ENCODE assay signal across 29 cellular contexts in the genomic region with DNA sequence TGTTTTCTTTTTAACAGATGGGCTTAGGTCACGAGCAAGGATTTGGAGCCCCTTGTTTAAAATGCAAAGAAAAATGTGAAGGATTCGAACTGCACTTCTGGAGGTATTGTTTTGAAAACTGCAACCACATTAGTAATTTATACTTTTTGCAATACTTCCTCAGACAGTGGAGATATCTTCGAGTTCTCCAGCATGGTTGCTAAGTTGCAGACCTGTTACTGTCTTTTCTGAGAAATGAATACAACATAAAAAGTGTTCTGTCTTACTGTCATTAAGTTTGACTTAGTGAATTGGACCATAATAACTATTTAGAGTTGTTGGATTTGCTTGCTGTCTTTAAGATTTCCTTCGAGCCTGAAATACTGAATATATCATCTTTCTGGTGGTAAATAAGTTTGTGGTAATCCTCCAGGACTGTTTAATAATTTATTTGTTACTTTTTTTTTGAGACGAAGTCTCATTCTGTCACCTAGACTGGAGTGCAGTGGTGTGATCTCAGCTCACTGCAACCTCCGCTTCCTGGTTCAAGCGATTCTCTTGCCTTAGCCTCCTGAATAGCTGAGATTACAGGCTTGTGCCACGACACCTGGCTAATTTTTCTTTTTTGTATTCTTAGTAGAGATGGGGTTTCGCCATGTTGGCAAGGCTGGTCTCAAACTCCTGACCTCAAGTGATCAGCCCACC. TPM values are rescaled to one million over a fixed set of nuclear protein-coding genes. Genes with fewer than 3 reads are reported as not detected.
DNase-seq lines count a peak whose midpoint lies in the region; ATAC-seq, FAIRE-seq and TF ChIP-seq lines count a peak whose summit lies in the region.
"Had no signal": no experiment of that assay in that cellular context is flagged by ENCODE, and none has a peak within 500 bp of the region (broad histone marks: within the 10 kb centered on the region; RNA-seq: fewer than 3 reads in every experiment).

No MANE protein-coding gene starts in this region.

- H3K9me3 ChIP-seq in endothelial cell of umbilical vein (replicated peaks; ENCODE audit: control insufficient read depth, insufficient read depth, low read length) (no peaks in the 10 kb centered on the region), sigmoid colon (no peaks in the 10 kb centered on the region), mammary epithelial cell (replicated peaks; ENCODE audit: insufficient read depth, low read length) (no peaks in the 10 kb centered on the region)
- H3K9me3 ChIP-seq: A549, HAP-1, MG63, SJSA1 had no signal

- H3K4me3 ChIP-seq in endothelial cell of umbilical vein (replicated peaks in 1 of 3; ENCODE audit: insufficient read depth in 1 of 3, low read depth in 1 of 3, low read length in 3 of 3) (no peak overlapping the region), sigmoid colon (peak overlapping the region in 2 of 4 donors; percentile 37 to 43), mammary epithelial cell (replicated peaks in 1 of 3; ENCODE audit: insufficient read depth in 1 of 3, low read depth in 2 of 3, low read length in 3 of 3) (no peak overlapping the region)
- H3K4me3 ChIP-seq: A549, HAP-1, MG63, SJSA1, skin epidermis had no signal

- peak overlapping the region; percentile 54 for H3K27ac Mint-ChIP-seq in activated CD8-positive, alpha-beta memory T cell treated with anti-CD3 and anti-CD28 coated beads, Interleukin-2, amount 10 ng/mL, durations not matched to agents 7 days and 5 days
- H3K27ac Mint-ChIP-seq: B cell had no signal

- POLR2A ChIA-PET in endothelial cell of umbilical vein (lab: Charles Lee): no interaction called here

- TF ChIP-seq EP300 in sigmoid colon (IDR thresholded peaks at IDR 0.05): no peak

- H3K27me3 Mint-ChIP-seq in activated CD8-positive, alpha-beta memory T cell treated with anti-CD3 and anti-CD28 coated beads, Interleukin-2, amount 10 ng/mL, durations not matched to agents 7 days and 5 days: no peaks in the 10 kb centered on the region
- H3K27me3 Mint-ChIP-seq: B cell, type B pancreatic cell had no signal

- H4K20me1 ChIP-seq in endothelial cell of umbilical vein (replicated peaks; ENCODE audit: control insufficient read depth, extremely low read depth, insufficient read depth, low read length) (peaks cover 6% of the 10 kb centered on the region), mammary epithelial cell (ENCODE audit: insufficient read depth, low read length) (no peaks in the 10 kb centered on the region)

- H3K4me1 ChIP-seq in endothelial cell of umbilical vein (ENCODE audit: control insufficient read depth, extremely low read depth, insufficient read depth, low read length) (peaks cover 11% of the 10 kb centered on the region), sigmoid colon (peaks cover 0 to 96% (median 69%) of the 10 kb centered on the region in 4 donors), mammary epithelial cell (ENCODE audit: insufficient read depth, low read length) (peaks cover 36% of the 10 kb centered on the region)

- H2AFZ ChIP-seq in endothelial cell of umbilical vein (ENCODE audit: low read depth, low read length) (no peak overlapping the region), mammary epithelial cell (ENCODE audit: low read depth, low read length) (no peak overlapping the region)

- BruUV-seq in endothelial cell of umbilical vein (replicated peaks; lab: Mats Ljungman, UMichigan): TSS peak; percentile 3
- BruUV-seq in mammary epithelial cell (replicated peaks; lab: Mats Ljungman, UMichigan): no TSS peak

- H3K4me3 Mint-ChIP-seq in activated CD8-positive, alpha-beta memory T cell treated with anti-CD3 and anti-CD28 coated beads, Interleukin-2, amount 10 ng/mL, durations not matched to agents 7 days and 5 days: no peak overlapping the region
- H3K4me3 Mint-ChIP-seq: B cell, type B pancreatic cell had no signal

- peaks cover 57% of the 10 kb centered on the region for H3K4me1 Mint-ChIP-seq in activated CD8-positive, alpha-beta memory T cell treated with anti-CD3 and anti-CD28 coated beads, Interleukin-2, amount 10 ng/mL, durations not matched to agents 7 days and 5 days

- H3K9ac ChIP-seq in endothelial cell of umbilical vein (replicated peaks; ENCODE audit: extremely low read depth, insufficient read depth, low read length): no peak overlapping the region
- H3K9ac ChIP-seq in mammary epithelial cell (ENCODE audit: insufficient read depth, low read length): no peak overlapping the region

- no peaks in the 10 kb centered on the region for H3K27me3 ChIP-seq in endothelial cell of umbilical vein (ENCODE audit: control insufficient read depth in 2 of 2, insufficient read depth in 2 of 2, low read length in 2 of 2)
- no peaks in the 10 kb centered on the region for H3K27me3 ChIP-seq in sigmoid colon
- H3K27me3 ChIP-seq in mammary epithelial cell (ENCODE audit: insufficient read depth, low read length): no peaks in the 10 kb centered on the region
- H3K27me3 ChIP-seq: MG63, SJSA1 had no signal

- 84 to 90% methylated on average over 9 of the region's 9 CpGs for WGBS in sigmoid colon, 2 donors
- 94% methylated on average over 9 of the region's 9 CpGs for WGBS in mammary epithelial cell (ENCODE audit: low coverage, missing lambda C conversion rate)

- H3K27ac ChIP-seq in endothelial cell of umbilical vein (ENCODE audit: insufficient read depth, low read depth, low read length): no peak overlapping the region
- peak overlapping the region in 3 of 4 donors; percentile 93 to 97 (median 96) for H3K27ac ChIP-seq in sigmoid colon
- no peak overlapping the region for H3K27ac ChIP-seq in mammary epithelial cell (ENCODE audit: insufficient read depth, low read depth, low read length)
- H3K27ac ChIP-seq: A549, SJSA1, skin epidermis had no signal

- no peaks in the 10 kb centered on the region for H3K9me3 Mint-ChIP-seq in activated CD8-positive, alpha-beta memory T cell treated with anti-CD3 and anti-CD28 coated beads, Interleukin-2, amount 10 ng/mL, durations not matched to agents 7 days and 5 days (ENCODE audit: low read depth)
- H3K9me3 Mint-ChIP-seq: type B pancreatic cell had no signal

- dilution Hi-C loops in endothelial cell of umbilical vein (cut with MboI; ENCODE audit: extremely low pct_ligation_motif_present, low sequenced_read_pairs) (no loop called here), mammary epithelial cell (cut with HindIII; ENCODE audit: low sequenced_read_pairs) (no loop called here)

- intact Hi-C loops in endothelial cell of umbilical vein (cut with micrococcal nuclease): loop anchor here (5.0 kb wide), 1 partner anchor 573 kb away; no protein-coding TSS in a partner anchor
- intact Hi-C loops in sigmoid colon (cut with DNase I): loop anchor here (2.0 to 10.0 kb wide), 2 partner anchors 24 to 630 kb away; partner anchors contain the start of genes CAPZA2 and TES
- intact Hi-C loops in mammary epithelial cell (cut with micrococcal nuclease): no loop called here

- peaks cover 13% of the 10 kb centered on the region for H3K36me3 Mint-ChIP-seq in activated CD8-positive, alpha-beta memory T cell treated with anti-CD3 and anti-CD28 coated beads, Interleukin-2, amount 10 ng/mL, durations not matched to agents 7 days and 5 days

- DNase-seq in activated CD8-positive, alpha-beta memory T cell treated with anti-CD3 and anti-CD28 coated beads, Interleukin-2, amount 10 ng/mL, durations not matched to agents 7 days and 5 days: no peak
- DNase-seq in activated CD8-positive, alpha-beta memory T cell treated with anti-CD3 and anti-CD28 coated beads, Interleukin-2, amount 50 U/mL, for 4 hours: no peak
- DNase-seq in GM19239 (ENCODE audit: insufficient read length, low spot score) (no peak), endothelial cell of umbilical vein (ENCODE audit: low read depth, low spot score) (no peak), sigmoid colon (no peak), ureter (ENCODE audit: low spot score) (no peak), mammary epithelial cell (no peak), EL (no peak)
- DNase-seq: central memory CD4-positive, alpha-beta T cell; COR-L47; dermis blood vessel endothelial cell; DMS53; GDM1; hypothalamus; KBM-7; MG63; NCI-H2081; NCI-H345; NCI-H774; occipital lobe had no signal

- no peak for ATAC-seq in activated CD8-positive, alpha-beta memory T cell treated with anti-CD3 and anti-CD28 coated beads, Interleukin-2, amount 10 ng/mL, durations not matched to agents 7 days and 5 days
- ATAC-seq: left lobe of liver had no signal

- TF ChIP-seq CTCF in endothelial cell of umbilical vein (IDR thresholded peaks at IDR 0.05; ENCODE audit: extremely low read depth in 1 of 2, insufficient read depth in 1 of 2, low read depth in 1 of 2, low read length in 2 of 2) (no peak), sigmoid colon (IDR thresholded peaks at IDR 0.05) (no peak), mammary epithelial cell (conservative IDR thresholded peaks at IDR 0.05 in 1 of 2, IDR thresholded peaks at IDR 0.05 in 1 of 2; ENCODE audit: extremely low read depth in 1 of 2, insufficient read depth in 1 of 2, low read depth in 1 of 2, low read length in 2 of 2) (no peak)

- in situ Hi-C loops in mammary epithelial cell (cut with MboI; ENCODE audit: low sequenced_read_pairs in 2 of 2): loop anchor here in 1 of 2 donors (5.0 kb wide), 1 partner anchor 57 kb away; no protein-coding TSS in a partner anchor

- peaks cover 3% of the 10 kb centered on the region for H3K9me1 ChIP-seq in endothelial cell of umbilical vein (replicated peaks; ENCODE audit: control insufficient read depth, extremely low read depth, insufficient read depth, low read length)

- peaks cover 52% of the 10 kb centered on the region for H3K79me2 ChIP-seq in endothelial cell of umbilical vein (ENCODE audit: control insufficient read depth, insufficient read depth, low read length)
- peaks cover 97% of the 10 kb centered on the region for H3K79me2 ChIP-seq in mammary epithelial cell (ENCODE audit: insufficient read depth, low read length)

- H3K36me3 ChIP-seq in endothelial cell of umbilical vein (ENCODE audit: control insufficient read depth in 2 of 2, extremely low read depth in 1 of 2, insufficient read depth in 2 of 2, low read length in 2 of 2) (peaks cover 6 to 18% of the 10 kb centered on the region in 2 experiments), sigmoid colon (peaks cover 0 to 4% (median 0%) of the 10 kb centered on the region in 4 donors), mammary epithelial cell (ENCODE audit: insufficient read depth, low read length) (peaks cover 10% of the 10 kb centered on the region)
- H3K36me3 ChIP-seq: HAP-1 had no signal

- H3K4me2 ChIP-seq in endothelial cell of umbilical vein (ENCODE audit: insufficient read depth, low read length): no peak overlapping the region
- H3K4me2 ChIP-seq in mammary epithelial cell (ENCODE audit: insufficient read depth, low read depth, low read length): no peak overlapping the region
- H3K4me2 ChIP-seq: A549 had no signal

- peak; percentile 39 for FAIRE-seq in GM19239 (lab: Jason Lieb, UNC)
- no peak for FAIRE-seq in endothelial cell of umbilical vein (lab: Jason Lieb, UNC)
- FAIRE-seq: A549, HTR-8/SVneo, TTC549 had no signal

- CTCF ChIA-PET in activated CD8-positive, alpha-beta memory T cell treated with anti-CD3 and anti-CD28 coated beads, Interleukin-2, amount 10 ng/mL, durations not matched to agents 7 days and 5 days (lab: Charles Lee): interaction anchor here (1.1 to 3.7 kb wide), 11 partner anchors 14 to 96 kb away, joined by 3 to 63 read pairs (median 9); partner anchors contain the start of gene TES
- CTCF ChIA-PET in endothelial cell of umbilical vein (lab: Charles Lee) (interaction anchor here (2.3 to 15.5 kb wide), 4 partner anchors 16 to 56 kb away, joined by 9 to 462 read pairs (median 22); partner anchors contain the start of gene TES), mammary epithelial cell (lab: Charles Lee; ENCODE audit: low non-redundant PET) (no interaction called here)

- TF ChIP-seq POLR2A in endothelial cell of umbilical vein (IDR thresholded peaks at IDR 0.05; ENCODE audit: low read depth, low read length): no peak
- TF ChIP-seq POLR2A in sigmoid colon (IDR thresholded peaks at IDR 0.05): no peak

RNA-seq across cellular contexts. Expression of gene TES, which starts 24.3 kb away (rescaled TPM):
- total RNA-seq in activated CD8-positive, alpha-beta memory T cell treated with anti-CD3 and anti-CD28 coated beads, Interleukin-2, amount 10 ng/mL, durations not matched to agents 7 days and 5 days: 10 to 100 TPM; 98.5 TPM
- total RNA-seq in endothelial cell of umbilical vein (50.5 and 64.8 TPM in 2 replicates), sigmoid colon (100 to 1,000 TPM; 289 to 514 (median 341) TPM), ureter (74.3 TPM), mammary epithelial cell (100 to 1,000 TPM; 189 to 424 TPM)
- polyA plus RNA-seq in endothelial cell of umbilical vein (31.3 and 35.3 TPM in 2 replicates), sigmoid colon (10 to 100 TPM; 53.5 to 80.7 (median 64.3) TPM), mammary epithelial cell (113 TPM)
- polyA plus RNA-seq in endothelial cell of umbilical vein (2011; cell fraction: cytosol; rRNA removed): 31.6 and 33.6 TPM in 2 replicates
- 116 and 122 TPM in 2 replicates for polyA plus RNA-seq in endothelial cell of umbilical vein (2011; cell fraction: nucleus; rRNA removed)
- 28.0 and 38.8 TPM in 2 replicates for polyA plus RNA-seq in endothelial cell of umbilical vein (2012)
- polyA minus RNA-seq in endothelial cell of umbilical vein (44.3 and 48.7 TPM in 2 replicates), mammary epithelial cell (210 TPM)
- polyA minus RNA-seq in endothelial cell of umbilical vein (2011; cell fraction: cytosol; rRNA and poly(A)+ RNA removed): 39.0 TPM
- polyA minus RNA-seq in endothelial cell of umbilical vein (2011; cell fraction: nucleus; rRNA and poly(A)+ RNA removed): 72.9 and 85.3 TPM in 2 replicates

Comparison
In these comparisons a context has a peak if more than half of its experiments do, and no peak if none do; other contexts are left out.
1. H3K27ac ChIP-seq: peak in sigmoid colon (3 of 4); none in endothelial cell of umbilical vein (single experiment) and mammary epithelial cell (single experiment).